35 cellular contexts compared by ENCODE assay signal in genomic region chr16:84020353-84020752, GRCh38. TPM values are rescaled to one million over a fixed set of nuclear protein-coding genes. Genes with fewer than 3 reads are reported as not detected.
"Had no signal": no experiment of that assay in that cellular context is flagged by ENCODE, and none has a peak within 500 bp of the region (broad histone marks: within the 10 kb centered on the region; RNA-seq: fewer than 3 reads in every experiment).

No MANE protein-coding gene starts in this region.

- H3K27ac ChIP-seq: adrenal gland, body of pancreas, breast epithelium, PC-9, RWPE1, SJCRH30, SK-N-MC, WERI-Rb-1 had no signal

- H3K27me3 ChIP-seq: adrenal gland, body of pancreas, breast epithelium, MG63, SJCRH30 had no signal

- DNase-seq: activated CD4-positive, alpha-beta T cell treated with anti-CD3 and anti-CD28 coated beads, Interleukin-2, amount 10 ng/mL, durations not matched to agents 24 days and 14 days; activated CD4-positive, alpha-beta T cell treated with anti-CD3 and anti-CD28 coated beads, Interleukin-2, amount 50 U/mL, for 48 hours; activated CD4-positive, CD25-positive, alpha-beta regulatory T cell; activated CD8-positive, alpha-beta T cell treated with anti-CD3 and anti-CD28 coated beads, Interleukin-2, amount 10 ng/mL, durations not matched to agents 7 days and 5 days; activated gamma-delta T cell treated with Interleukin-2 at 50 U/mL for 16 hours; activated naive CD4-positive, alpha-beta T cell treated with anti-CD3 and anti-CD28 coated beads for 36 hours; activated T-cell treated with anti-CD3 and anti-CD28 coated beads, Interleukin-2, amount 50 U/mL, for 4 hours; adrenal gland; body of pancreas; Kasumi-1; KG1; MG63; NCI-H1048; NCI-H1105 treated with DMSO at 0.1 percent for 48 hours; NCI-H1436; NCI-H1694; NCI-H1930; NCI-H2081 treated with DMSO at 0.1 percent for 48 hours; NCI-H226; NCI-H524 treated with DMSO at 0.1 percent for 48 hours; PC-9; SHP77; SJCRH30; T1000; WERI-Rb-1 had no signal

- H3K4me1 ChIP-seq: adrenal gland, body of pancreas, breast epithelium, SJCRH30 had no signal

- H3K4me3 ChIP-seq: adrenal gland, body of pancreas, breast epithelium, MG63, PC-9, SJCRH30, SK-N-MC had no signal

- ATAC-seq: activated CD8-positive, alpha-beta T cell treated with anti-CD3 and anti-CD28 coated beads, Interleukin-2, amount 10 ng/mL, durations not matched to agents 7 days and 5 days; activated naive CD4-positive, alpha-beta T cell treated with anti-CD3 and anti-CD28 coated beads, Interleukin-2, amount 50 U/mL, for 72 hours; activated T-cell treated with anti-CD3 and anti-CD28 coated beads, Interleukin-2, amount 50 U/mL, for 4 hours; body of pancreas had no signal

- H3K9me3 ChIP-seq: adrenal gland, MG63, SJCRH30 had no signal

- H3K36me3 ChIP-seq: adrenal gland, breast epithelium, MG63, SJCRH30, WERI-Rb-1 had no signal

RNA-seq across cellular contexts. Expression of gene SLC38A8, which starts 22.2 kb away (rescaled TPM):
- total RNA-seq: activated CD4-positive, alpha-beta T cell treated with anti-CD3 and anti-CD28 coated beads, Interleukin-2, amount 10 ng/mL, durations not matched to agents 24 days and 14 days; activated CD8-positive, alpha-beta T cell treated with anti-CD3 and anti-CD28 coated beads, Interleukin-2, amount 10 ng/mL, durations not matched to agents 7 days and 5 days; activated naive CD4-positive, alpha-beta T cell treated with anti-CD3 and anti-CD28 coated beads for 36 hours; activated naive CD4-positive, alpha-beta T cell treated with anti-CD3 and anti-CD28 coated beads, Interleukin-2, amount 50 U/mL, for 72 hours; activated T-cell treated with anti-CD3 and anti-CD28 coated beads, Interleukin-2, amount 50 U/mL, for 4 hours; activated T-helper 1 cell treated with anti-CD3 and anti-CD28 coated beads, Interleukin-12 subunit alpha, Interleukin-12 subunit beta, Interleukin-2, Interleukin-4 antibody, amounts not matched to agents 30 ng/mL and 10 ng/mL and 1 ng/mL, durations not matched to agents 14 hours and 24 hours and 36 hours; astrocyte; body of pancreas; breast epithelium; NCI-H460; OCI-LY7; PC-9; SJCRH30; T-helper 1 cell treated with Interleukin-12 subunit alpha and Interleukin-12 subunit beta and Interleukin-4 antibody, amounts not matched to agents 30 ng/mL and 1 ng/mL, for 36 hours; T-helper 2 cell treated with Interferon-gamma antibody and Interleukin-4, amounts not matched to agents 100 ng/mL and 5 ng/mL, for 36 hours had no signal

RNA-seq across cellular contexts. Expression of gene NECAB2, which starts 52.3 kb away (rescaled TPM):
- total RNA-seq: activated CD4-positive, alpha-beta T cell treated with anti-CD3 and anti-CD28 coated beads, Interleukin-2, amount 10 ng/mL, durations not matched to agents 24 days and 14 days; activated CD8-positive, alpha-beta T cell treated with anti-CD3 and anti-CD28 coated beads, Interleukin-2, amount 10 ng/mL, durations not matched to agents 7 days and 5 days; activated naive CD4-positive, alpha-beta T cell treated with anti-CD3 and anti-CD28 coated beads for 36 hours; activated naive CD4-positive, alpha-beta T cell treated with anti-CD3 and anti-CD28 coated beads, Interleukin-2, amount 50 U/mL, for 72 hours; activated T-cell treated with anti-CD3 and anti-CD28 coated beads, Interleukin-2, amount 50 U/mL, for 4 hours; activated T-helper 1 cell treated with anti-CD3 and anti-CD28 coated beads, Interleukin-12 subunit alpha, Interleukin-12 subunit beta, Interleukin-2, Interleukin-4 antibody, amounts not matched to agents 30 ng/mL and 10 ng/mL and 1 ng/mL, durations not matched to agents 14 hours and 24 hours and 36 hours; OCI-LY7; T-helper 1 cell treated with Interleukin-12 subunit alpha and Interleukin-12 subunit beta and Interleukin-4 antibody, amounts not matched to agents 30 ng/mL and 1 ng/mL, for 36 hours; T-helper 2 cell treated with Interferon-gamma antibody and Interleukin-4, amounts not matched to agents 100 ng/mL and 5 ng/mL, for 36 hours had no signal
